23 cellular contexts compared by ENCODE assay signal in genomic region chr9:128393971-128394370, GRCh38. TPM values are rescaled to one million over a fixed set of nuclear protein-coding genes. Genes with fewer than 3 reads are reported as not detected.
DNase-seq lines count a peak whose midpoint lies in the region; TF ChIP-seq lines count a peak whose summit lies in the region.
"Had no signal": no experiment of that assay in that cellular context is flagged by ENCODE, and none has a peak within 500 bp of the region (broad histone marks: within the 10 kb centered on the region; RNA-seq: fewer than 3 reads in every experiment).

No MANE protein-coding gene starts in this region.

- peaks cover 14% of the 10 kb centered on the region for H3K36me3 Mint-ChIP-seq in brain
- H3K36me3 Mint-ChIP-seq: natural killer cell treated with Interleukin-12 subunit alpha and Interleukin-12 subunit beta and Interleukin-15 and Interleukin-18, amount 100 ng/mL, for 72 hours had no signal

- peaks cover 100% of the 10 kb centered on the region for H3K27me3 ChIP-seq in iPS-20b (ENCODE audit: insufficient read depth, low read length)

- peaks cover 0 to 12% (median 0%) of the 10 kb centered on the region in 5 experiments for H3K9me3 Mint-ChIP-seq in brain
- H3K9me3 Mint-ChIP-seq: activated naive CD8-positive, alpha-beta T cell treated with anti-CD3 and anti-CD28 coated beads for 36 hours; activated T-helper 2 cell treated with anti-CD3 and anti-CD28 coated beads, Interferon-gamma antibody, Interleukin-2, Interleukin-4, amounts not matched to agents 10 μg/mL and 5 μg/mL and 100 μg/mL, durations not matched to agents 14 hours and 24 hours and 36 hours; CD4-positive, alpha-beta memory T cell; natural killer cell treated with Interleukin-12 subunit alpha and Interleukin-12 subunit beta and Interleukin-15 and Interleukin-18, amount 100 ng/mL, for 72 hours had no signal

- H3K27me3 Mint-ChIP-seq in brain = peaks cover 82% of the 10 kb centered on the region
- H3K27me3 Mint-ChIP-seq: CD4-positive, alpha-beta memory T cell had no signal

- H3K27ac Mint-ChIP-seq in brain = peak overlapping the region in 3 of 5 experiments; percentile 24 to 90 (median 88)
- H3K27ac Mint-ChIP-seq: activated naive CD8-positive, alpha-beta T cell treated with anti-CD3 and anti-CD28 coated beads for 36 hours; activated T-helper 2 cell treated with anti-CD3 and anti-CD28 coated beads, Interferon-gamma antibody, Interleukin-2, Interleukin-4, amounts not matched to agents 10 μg/mL and 5 μg/mL and 100 μg/mL, durations not matched to agents 14 hours and 24 hours and 36 hours; CD4-positive, alpha-beta memory T cell; natural killer cell treated with Interleukin-12 subunit alpha and Interleukin-12 subunit beta and Interleukin-15 and Interleukin-18, amount 100 ng/mL, for 72 hours; progenitor cell of endocrine pancreas had no signal

- no peak overlapping the region for H3K27ac ChIP-seq in iPS-20b (ENCODE audit: low read length)
- peak overlapping the region; percentile 100 for H3K27ac ChIP-seq in substantia nigra (ENCODE audit: low read depth, low read length, poor library complexity, severe bottlenecking)
- H3K27ac ChIP-seq: 22Rv1 had no signal

- H3K9ac ChIP-seq in iPS-20b (ENCODE audit: low read depth, low read length) = no peak overlapping the region

- peak overlapping the region in 3 of 5 experiments; percentile 23 to 80 (median 65) for H3K4me3 Mint-ChIP-seq in brain
- H3K4me3 Mint-ChIP-seq: activated naive CD8-positive, alpha-beta T cell treated with anti-CD3 and anti-CD28 coated beads for 36 hours; CD4-positive, alpha-beta memory T cell; natural killer cell treated with Interleukin-12 subunit alpha and Interleukin-12 subunit beta and Interleukin-15 and Interleukin-18, amount 100 ng/mL, for 72 hours had no signal

- DNase-seq in NCI-H2227 (lab: John Stamatoyannopoulos, UW; ENCODE audit: unreplicated experiment) = peak; percentile 9
- DNase-seq in NCI-H2227 treated with DMSO at 0.1 percent for 48 hours (lab: John Stamatoyannopoulos, UW) = no peak
- peak in 17 of 49 donors; percentile 34 to 74 (median 51) for DNase-seq in substantia nigra (lab: John Stamatoyannopoulos, UW)
- DNase-seq in RPMI8226 = no peak
- DNase-seq in cerebellum (ENCODE audit: low spot score) = no peak
- no peak for DNase-seq in kidney tubule cell (ENCODE audit: low spot score)
- DNase-seq: activated CD4-positive, alpha-beta T cell treated with anti-CD3 and anti-CD28 coated beads, Interleukin-2, amount 50 U/mL, for 4 hours; activated CD8-positive, alpha-beta memory T cell treated with anti-CD3 and anti-CD28 coated beads, Interleukin-2, amount 50 U/mL, for 4 hours; activated naive CD8-positive, alpha-beta T cell treated with anti-CD3 and anti-CD28 coated beads for 36 hours; CD4-positive, alpha-beta memory T cell; cerebellar nuclear complex; effector CD4-positive, alpha-beta T cell; GDM1; NCI-H1694 treated with DMSO at 0.1 percent for 48 hours; NCI-H2171 treated with DMSO at 0.1 percent for 48 hours; NCI-H526 treated with DMSO at 0.1 percent for 48 hours; trophoblast cell had no signal

- peaks cover 21% of the 10 kb centered on the region for H3K4me1 ChIP-seq in iPS-20b (ENCODE audit: insufficient read depth, low read length)

- H3K9me3 ChIP-seq in iPS-20b (ENCODE audit: insufficient read depth, low read depth, low read length) = no peaks in the 10 kb centered on the region; the same call in 1 of the 2 replicates

- peaks cover 60% of the 10 kb centered on the region for H3K4me1 Mint-ChIP-seq in brain

- H3K4me3 ChIP-seq in iPS-20b (ENCODE audit: low read length) = peak overlapping the region; percentile 68; the same call in 1 of the 2 replicates

- H3K36me3 ChIP-seq in iPS-20b (ENCODE audit: insufficient read depth, low read depth, low read length) = peaks cover 3% of the 10 kb centered on the region; the same call in 1 of the 2 replicates

- TF ChIP-seq CTCF in brain (conservative IDR thresholded peaks at IDR 0.05) = no peak

RNA-seq across cellular contexts. Expression of gene URM1, which starts 22.8 kb away (rescaled TPM):
- polyA plus RNA-seq in brain (ENCODE audit: insufficient read depth, low read depth, low replicate concordance) = 93.0 TPM
- 13.3 TPM for total RNA-seq in cerebellum

RNA-seq across cellular contexts. Expression of gene CERCAM, which starts 26.7 kb away (rescaled TPM):
- polyA plus RNA-seq in brain (ENCODE audit: insufficient read depth, low read depth, low replicate concordance) = 15.9 TPM
- 11.5 TPM for total RNA-seq in cerebellum

RNA-seq across cellular contexts. Expression of gene SLC27A4, which starts 53.6 kb away (rescaled TPM):
- polyA plus RNA-seq in brain (ENCODE audit: insufficient read depth, low read depth, low replicate concordance) = 50.9 TPM
- total RNA-seq in cerebellum = 20.1 TPM
